9 cellular contexts compared by ENCODE assay signal in genomic region chr15:81304226-81304625, GRCh38. TPM values are rescaled to one million over a fixed set of nuclear protein-coding genes. Genes with fewer than 3 reads are reported as not detected.
A peak's percentile ranks its signal among the peaks of the same experiment; 100 is the strongest.
DNase-seq lines count a peak whose midpoint lies in the region; ATAC-seq and TF ChIP-seq lines count a peak whose summit lies in the region.
"Had no signal": no experiment of that assay in that cellular context is flagged by ENCODE, and none has a peak within 500 bp of the region (broad histone marks: within the 10 kb centered on the region; RNA-seq: fewer than 3 reads in every experiment).

No MANE protein-coding gene starts in this region.

- 0 out of 2 replicates have a peak, but pooled peaks cover 3% of the 10 kb centered on the region for H3K36me3 ChIP-seq in KMS-11 (ENCODE audit: insufficient read depth)
- H3K36me3 ChIP-seq in mesodermal cell (ENCODE audit: control insufficient read depth, insufficient read depth, low read length) = no peaks in the 10 kb centered on the region

- H3K4me1 ChIP-seq in KMS-11 (ENCODE audit: low read depth, poor library complexity, severe bottlenecking) (peaks cover 66% of the 10 kb centered on the region), mesodermal cell (ENCODE audit: control insufficient read depth, insufficient read depth, low read length, poor library complexity, severe bottlenecking) (peaks cover 11% of the 10 kb centered on the region)
- H3K4me1 ChIP-seq: body of pancreas had no signal

- H3K4me3 ChIP-seq in KMS-11 (IDR thresholded peaks at IDR 0.05; ENCODE audit: insufficient read depth, low read depth, low read length) (no peak overlapping the region), mesodermal cell (ENCODE audit: extremely low read depth, insufficient read depth, low read length, poor library complexity, severe bottlenecking) (no peak overlapping the region)
- H3K4me3 ChIP-seq: body of pancreas had no signal

- intact Hi-C loops in posterior cingulate gyrus (cut with DNase I) = no loop called here

- H3K27me3 ChIP-seq in KMS-11 (ENCODE audit: insufficient read depth, low read depth) = no peaks in the 10 kb centered on the region
- H3K27me3 ChIP-seq: body of pancreas had no signal

- H2AFZ ChIP-seq in KMS-11 (ENCODE audit: low read depth) = no peak overlapping the region

- peak overlapping the region; percentile 27; the same call in 1 of the 2 replicates for H3K27ac ChIP-seq in KMS-11
- H3K27ac ChIP-seq in caudate nucleus (ENCODE audit: low read depth, low read length) = peak overlapping the region; percentile 49
- H3K27ac ChIP-seq in mesodermal cell (ENCODE audit: low read depth, low read length, severe bottlenecking) = peak overlapping the region; percentile 91

- WGBS in mesodermal cell (ENCODE audit: insufficient coverage in 2 of 2), 2 experiments = 91 to 94% methylated on average over 3 to 4 of the region's 5 CpGs

- peak overlapping the region; percentile 41 for H3K4me2 ChIP-seq in KMS-11

- H3K79me2 ChIP-seq in KMS-11 (ENCODE audit: insufficient read depth, low read depth) = no peaks in the 10 kb centered on the region

- TF ChIP-seq CTCF in KMS-11 (conservative IDR thresholded peaks at IDR 0.05; ENCODE audit: low read depth, low read length) = no peak

- no peaks in the 10 kb centered on the region for H4K20me1 ChIP-seq in KMS-11 (ENCODE audit: insufficient read depth)

- no peak for ATAC-seq in HG03460 (IDR thresholded peaks at IDR 0.05; ENCODE audit: unreplicated experiment)
- ATAC-seq: body of pancreas had no signal

- DNase-seq in Ammon's horn (ENCODE audit: low spot score) (peak; percentile 79), caudate nucleus (lab: John Stamatoyannopoulos, UW) (peak in 3 of 61 donors; percentile 10 to 14 (median 11)), posterior cingulate gyrus (no peak), UCSD-AML1 (lab: John Stamatoyannopoulos, UW; ENCODE audit: unreplicated experiment) (no peak), NCI-H2081 (lab: John Stamatoyannopoulos, UW) (no peak)

- H3K9me3 ChIP-seq in mesodermal cell (ENCODE audit: control insufficient read depth, low read length) = no peaks in the 10 kb centered on the region
- H3K9me3 ChIP-seq: body of pancreas had no signal

- no peak overlapping the region for H3K9ac ChIP-seq in KMS-11

RNA-seq across cellular contexts. Expression of gene STARD5, which starts 19.7 kb away (rescaled TPM):
- polyA plus RNA-seq in mesodermal cell (2013, experiment 1 of 2) = 5.5 TPM
- 3.3 TPM for polyA plus RNA-seq in mesodermal cell (2013, experiment 2 of 2)

Comparison
In these comparisons a context has a peak if more than half of its experiments do, and no peak if none do; other contexts are left out.
1. H3K27ac ChIP-seq: peak in every context shown above with its lines; median percentile 91 in mesodermal cell; 49 in caudate nucleus; 27 in KMS-11.